Comparison of ENCODE assay signal across 8 cellular contexts in genomic region chr4:4248036-4248884, GRCh38. TPM values are rescaled to one million over a fixed set of nuclear protein-coding genes. Genes with fewer than 3 reads are reported as not detected.
A peak's percentile ranks its signal among the peaks of the same experiment; 100 is the strongest.
DNase-seq lines count a peak whose midpoint lies in the region; ATAC-seq, FAIRE-seq and TF ChIP-seq lines count a peak whose summit lies in the region.

TSS of gene TMEM128 (minus strand) at chr4:4248223. CDS start at chr4:4248202, 21 bp downstream.

- H3K27ac ChIP-seq in heart right ventricle (peak within 1 kb of the TSS; percentile 83 to 97 (median 94)), upper lobe of right lung (peak within 1 kb of the TSS; percentile 96)

- TF ChIP-seq CTCF in heart right ventricle (IDR thresholded peaks at IDR 0.05) (peak in 4 of 9 donors; percentile 13 to 28 (median 23)), upper lobe of right lung (IDR thresholded peaks at IDR 0.05) (peak; percentile 26)

- no peaks in the 10 kb centered on the region for H3K9me3 ChIP-seq in heart right ventricle
- H3K9me3 ChIP-seq in upper lobe of right lung, result no peaks in the 10 kb centered on the region

- TF ChIP-seq POLR2A in GM12891 (IDR thresholded peaks at IDR 0.05; ENCODE audit: low read depth, low read length), result peak; percentile 97

- peaks cover 0 to 31% (median 8%) of the 10 kb centered on the region in 9 donors for H3K36me3 ChIP-seq in heart right ventricle
- H3K36me3 ChIP-seq in upper lobe of right lung, result peaks cover 29% of the 10 kb centered on the region

- H3K4me3 ChIP-seq in heart right ventricle (peak within 1 kb of the TSS; percentile 61 to 94 (median 86)), upper lobe of right lung (peak within 1 kb of the TSS; percentile 83)

- peak; percentile 99 for ATAC-seq in HG02798 (IDR thresholded peaks at IDR 0.05; ENCODE audit: poor library complexity, unreplicated experiment)
- ATAC-seq in heart right ventricle, result peak; percentile 96 to 99 (median 98)
- ATAC-seq in upper lobe of right lung, result peak; percentile 96

- intact Hi-C loops in T-helper 1 cell treated with Interleukin-12 subunit alpha and Interleukin-12 subunit beta and Interleukin-4 antibody, amounts not matched to agents 30 ng/mL and 1 ng/mL, for 36 hours (cut with micrococcal nuclease), result loop anchor here (1.0 to 5.0 kb wide), 4 partner anchors 42 to 1176 kb away; partner anchors contain the start of genes HTT, HTT-AS, LYAR and STX18
- intact Hi-C loops in heart right ventricle (cut with DNase I), result loop anchor here in 1 of 10 donors (10.0 kb wide), 1 partner anchor 297 kb away; the partner anchor contains the start of gene STX18
- intact Hi-C loops in posterior vena cava (cut with DNase I), result no loop called here
- intact Hi-C loops in upper lobe of right lung (cut with DNase I), result no loop called here

- WGBS in heart right ventricle, 2 donors, result 1% methylated on average over 62 of the region's 62 CpGs

- H3K27me3 ChIP-seq in heart right ventricle (peaks cover 0 to 4% (median 0%) of the 10 kb centered on the region in 7 donors), upper lobe of right lung (no peaks in the 10 kb centered on the region)

- H3K4me1 ChIP-seq in heart right ventricle, result peaks cover 0 to 24% (median 18%) of the 10 kb centered on the region in 9 donors
- peaks cover 18% of the 10 kb centered on the region for H3K4me1 ChIP-seq in upper lobe of right lung

- DNase-seq in GM12891 (ENCODE audit: insufficient read length, low spot score), result peak; percentile 94
- DNase-seq in NCI-H146 (lab: John Stamatoyannopoulos, UW), result peak; percentile 88
- DNase-seq in amniotic epithelial cell (ENCODE audit: low read depth), result peak; percentile 92
- peak; percentile 91 to 94 for DNase-seq in heart right ventricle
- DNase-seq in posterior vena cava (ENCODE audit: low spot score), result peak; percentile 98
- DNase-seq in upper lobe of right lung, result peak; percentile 95

- peak; percentile 97 for FAIRE-seq in GM12891 (lab: Jason Lieb, UNC)

TF ChIP-seq in GM12891, 5 proteins besides CTCF, POLR2A, EP300 and RAD21:
- TF ChIP-seq POLR2AphosphoS5 (IDR thresholded peaks at IDR 0.05; ENCODE audit: low read depth, low read length) (peak; percentile 96), TAF1 (IDR thresholded peaks at IDR 0.05; ENCODE audit: low read depth, low read length) (peak; percentile 95), PAX5 (IDR thresholded peaks at IDR 0.05; ENCODE audit: insufficient read depth, low read length, severe bottlenecking) (no peak), POU2F2 (IDR thresholded peaks at IDR 0.05; ENCODE audit: low read depth, low read length) (peak; percentile 94)

RNA-seq across cellular contexts. Expression of gene TMEM128, which starts in this region (rescaled TPM):
- 18.2 TPM for polyA plus RNA-seq in GM12891 (2012; ENCODE audit: low read depth, missing spikeins)
- total RNA-seq in T-helper 1 cell treated with Interleukin-12 subunit alpha and Interleukin-12 subunit beta and Interleukin-4 antibody, amounts not matched to agents 30 ng/mL and 1 ng/mL, for 36 hours, result 15.5 and 16.5 TPM in 2 replicates
- total RNA-seq in heart right ventricle (10 to 100 TPM in 8 of 10 donors, 1 to 10 TPM in 2; 8.3 to 13.1 (median 10.6) TPM), posterior vena cava (10 to 100 TPM; 15.6 to 19.1 TPM), upper lobe of right lung (26.4 TPM)
- polyA plus RNA-seq in heart right ventricle, result 10 to 100 TPM; 13.5 to 18.2 TPM

Comparison
In these comparisons a context has a peak if more than half of its experiments do, and no peak if none do; other contexts are left out.
1. Peak in every context shown above with its lines: DNase-seq, ATAC-seq, H3K4me3 ChIP-seq and H3K27ac ChIP-seq.